6 cellular contexts compared by ENCODE assay signal in genomic region chr11:64855596-64856304, GRCh38. TPM values are rescaled to one million over a fixed set of nuclear protein-coding genes. Genes with fewer than 3 reads are reported as not detected.
DNase-seq lines count a peak whose midpoint lies in the region; ATAC-seq and TF ChIP-seq lines count a peak whose summit lies in the region.

No MANE protein-coding gene starts in this region.

- H3K4me3 ChIP-seq in ACC112 (ENCODE audit: low read depth, low read length) (peak overlapping the region; percentile 48; the same call in 1 of the 2 replicates), lower lobe of right lung (peak overlapping the region; percentile 0)

- peaks cover 10% of the 10 kb centered on the region; the same call in 1 of the 2 replicates for H3K36me3 ChIP-seq in ACC112 (ENCODE audit: insufficient read depth, low read length)
- peaks cover 49% of the 10 kb centered on the region for H3K36me3 ChIP-seq in lower lobe of right lung

- DNase-seq in RWPE1 (ENCODE audit: low spot score), result no peak
- no peak for DNase-seq in lower lobe of right lung
- DNase-seq in Kasumi-1 (lab: John Stamatoyannopoulos, UW), result no peak
- no peak for DNase-seq in nucleus accumbens (lab: John Stamatoyannopoulos, UW)

- H3K79me2 ChIP-seq in ACC112 (ENCODE audit: control insufficient read depth, insufficient read depth, low read length, unreplicated experiment), result peaks cover 5% of the 10 kb centered on the region

- POLR2A ChIA-PET in RWPE1 (lab: Yijun Ruan, JAX; ENCODE audit: low non-redundant PET), result interaction anchor here (1.1 to 1.7 kb wide), 3 partner anchors 14 to 21 kb away, joined by 4 to 7 read pairs (median 4); no protein-coding TSS in a partner anchor

- CTCF ChIA-PET in RWPE1 (lab: Yijun Ruan, JAX), result interaction anchor here (0.7 to 2.8 kb wide), 4 partner anchors 8 to 158 kb away, joined by 5 to 12 read pairs (median 8); partner anchors contain the start of gene ARL2

- ATAC-seq in lower lobe of right lung, result no peak
- no peak for ATAC-seq in GM21528 (IDR thresholded peaks at IDR 0.05; ENCODE audit: low FRiP score, unreplicated experiment)

- H3K4me1 ChIP-seq in ACC112 (ENCODE audit: control insufficient read depth, insufficient read depth, low read length, unreplicated experiment) (peaks cover 38% of the 10 kb centered on the region), lower lobe of right lung (peaks cover 100% of the 10 kb centered on the region)

- TF ChIP-seq CTCF in RWPE1 (conservative IDR thresholded peaks at IDR 0.05; ENCODE audit: low read depth), result no peak
- TF ChIP-seq CTCF in lower lobe of right lung (IDR thresholded peaks at IDR 0.05), result no peak

- H3K9me3 ChIP-seq in lower lobe of right lung, result no peaks in the 10 kb centered on the region

- H3K27me3 ChIP-seq in ACC112 (ENCODE audit: insufficient read depth, low read length) (no peaks in the 10 kb centered on the region), lower lobe of right lung (ENCODE audit: low read depth) (no peaks in the 10 kb centered on the region)

- H2AFZ ChIP-seq in ACC112 (ENCODE audit: low read length, unreplicated experiment), result no peak overlapping the region

- H3K27ac ChIP-seq in ACC112 (ENCODE audit: low read depth, low read length) (peak overlapping the region; percentile 90), RWPE1 (peak overlapping the region; percentile 99), lower lobe of right lung (peak overlapping the region; percentile 84)

- intact Hi-C loops in lower lobe of right lung (cut with DNase I), result no loop called here

RNA-seq across cellular contexts. Expression of gene CDC42BPG, which starts 11.3 kb away (rescaled TPM):
- total RNA-seq in lower lobe of right lung, result 16.3 TPM

RNA-seq across cellular contexts. Expression of gene EHD1, which starts 22.7 kb away (rescaled TPM):
- total RNA-seq in lower lobe of right lung, result 73.4 TPM

RNA-seq across cellular contexts. Expression of gene MEN1, which starts 45.4 kb away (rescaled TPM):
- total RNA-seq in lower lobe of right lung, result 22.7 TPM

RNA-seq across cellular contexts. Expression of gene MAP4K2, which starts 52.7 kb away (rescaled TPM):
- 29.1 TPM for total RNA-seq in lower lobe of right lung
